ENCODE assay signal across 8 cellular contexts in the genomic region with DNA sequence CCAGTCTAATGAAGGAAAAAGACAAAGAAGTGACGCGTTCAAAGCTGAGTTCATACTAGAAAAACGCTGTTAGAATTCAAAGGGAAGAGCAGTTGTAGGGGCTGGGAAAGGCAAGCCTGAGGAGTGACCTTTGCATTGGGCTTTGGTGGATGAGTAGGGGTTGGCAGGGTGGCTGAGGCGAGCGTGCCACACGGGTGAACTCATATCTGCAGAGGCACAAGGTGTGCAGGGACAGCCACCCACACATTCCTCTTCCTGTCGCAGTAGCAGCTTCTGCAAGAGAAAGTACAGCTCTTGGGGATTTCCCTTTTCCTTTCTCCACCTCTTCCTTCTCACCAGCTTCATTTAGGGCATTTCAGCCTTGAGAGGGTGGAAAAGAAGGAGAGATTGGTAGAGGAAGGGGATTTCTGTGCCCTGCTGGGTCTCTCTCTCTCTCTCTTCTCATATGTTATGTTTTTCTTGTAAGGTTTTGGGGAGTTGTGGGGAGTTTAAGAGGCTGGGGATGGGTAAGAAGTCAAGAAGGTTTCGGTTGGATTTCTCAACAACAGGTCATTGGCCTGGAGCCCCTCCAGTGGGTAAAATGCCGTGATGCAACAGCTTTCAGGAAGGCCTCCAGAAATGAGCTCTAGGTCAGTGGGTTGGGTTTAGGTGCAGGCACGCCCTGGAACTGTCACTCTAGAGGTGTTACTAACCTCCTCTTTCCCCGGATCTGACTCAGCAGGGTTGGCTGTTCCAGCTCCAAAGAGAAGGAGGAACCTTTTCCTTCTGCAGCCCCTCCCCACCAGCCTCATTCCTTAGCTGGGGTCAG. TPM values are rescaled to one million over a fixed set of nuclear protein-coding genes. Genes with fewer than 3 reads are reported as not detected.
A peak's percentile ranks its signal among the peaks of the same experiment; 100 is the strongest.
DNase-seq lines count a peak whose midpoint lies in the region; ATAC-seq, FAIRE-seq and TF ChIP-seq lines count a peak whose summit lies in the region.

No MANE protein-coding gene starts in this region.

- in situ Hi-C loops in GM12878 (cut with MboI), result no loop called here

- peaks cover 2% of the 10 kb centered on the region for H3K36me3 Mint-ChIP-seq in T-helper 17 cell (ENCODE audit: low read depth)

- TF ChIP-seq RAD21 in GM12878 (IDR thresholded peaks at IDR 0.05; ENCODE audit: insufficient read depth, low read depth, low read length), result no peak

- H3K4me2 ChIP-seq in GM12878 (ENCODE audit: control insufficient read depth, insufficient read depth), result peak overlapping the region; percentile 98

- no peak for TF ChIP-seq POLR2A in GM12878 (IDR thresholded peaks at IDR 0.05; ENCODE audit: low read depth, low read length)

- peak overlapping the region; percentile 23 for H3K27ac ChIP-seq in GM12878 (ENCODE audit: control insufficient read depth, insufficient read depth)

- TF ChIP-seq EP300 in GM12878 (IDR thresholded peaks at IDR 0.05; ENCODE audit: borderline replicate concordance in 1 of 2, control insufficient read depth in 1 of 2, low read depth in 2 of 2, low read length in 2 of 2), result 0 out of 4 replicates have a peak, but pooled peaks of 1 of the 2 experiments have one; percentile 10

- BruUV-seq in GM12878 (replicated peaks; lab: Mats Ljungman, UMichigan), result no TSS peak

- H3K27me3 ChIP-seq in GM12878 (replicated peaks in 1 of 2; ENCODE audit: control insufficient read depth in 2 of 2, insufficient read depth in 2 of 2, low read length in 1 of 2), result no peaks in the 10 kb centered on the region

- peak; percentile 54 for ATAC-seq in GM19351 (IDR thresholded peaks at IDR 0.05; ENCODE audit: unreplicated experiment)
- peak; percentile 71 for ATAC-seq in T-helper 17 cell
- ATAC-seq in GM12878, result peak; percentile 78
- peak; percentile 85 for ATAC-seq in left colon

- no peaks in the 10 kb centered on the region; a peak in 1 of 4 replicates for H3K36me3 ChIP-seq in GM12878 (ENCODE audit: control insufficient read depth in 2 of 2, insufficient read depth in 2 of 2, low read length in 1 of 2)

- CTCF ChIA-PET in GM12878 (lab: Yijun Ruan, JAX), result interaction anchor here (0.6 to 7.9 kb wide), 39 partner anchors 9 to 565 kb away, joined by 3 to 166 read pairs (median 9); a partner anchor contains a TSS

- DNase-seq in AG09319 (ENCODE audit: extremely low read depth, low read depth) (peak; percentile 53), HT-29 (ENCODE audit: low spot score) (peak; percentile 76), T-helper 17 cell (peak in 1 of 3 donors; percentile 19), GM12878 (ENCODE audit: low read depth, low spot score) (peak; percentile 51), left colon (peak; percentile 67 to 90), medulla oblongata (ENCODE audit: extremely low spot score) (no peak)
- peak; percentile 52 for DNase-seq in stimulated activated CD8-positive, alpha-beta memory T cell treated with anti-CD3 and anti-CD28 coated beads, Interleukin-4, amount 100 ng/mL, for 24 hours (ENCODE audit: low read depth)

- RAD21 ChIA-PET in GM12878 (lab: Charles Lee; ENCODE audit: unreplicated experiment), result interaction anchor here (0.6 to 6.5 kb wide), 45 partner anchors 16 to 423 kb away, joined by 3 to 181 read pairs (median 6); a partner anchor contains a TSS

- no peak for TF ChIP-seq CTCF in AG09319 (IDR thresholded peaks at IDR 0.05; ENCODE audit: low read depth, low read length)
- TF ChIP-seq CTCF in GM12878 (IDR thresholded peaks at IDR 0.05 in 2 of 3, conservative IDR thresholded peaks at IDR 0.05 in 1 of 3; ENCODE audit: control insufficient read depth in 2 of 3, extremely low read depth in 1 of 3, insufficient read depth in 1 of 3, low read depth in 3 of 3, low read length in 3 of 3), result no peak

- SMC1A ChIA-PET in GM12878 (lab: Charles Lee; ENCODE audit: uncharacterized antibody, unreplicated experiment), result interaction anchor here (0.5 to 7.6 kb wide), 40 partner anchors 9 to 561 kb away, joined by 3 to 112 read pairs (median 8); a partner anchor contains a TSS

- H3K4me3 Mint-ChIP-seq in T-helper 17 cell, result peak overlapping the region; percentile 87

- FAIRE-seq in GM12878 (lab: Jason Lieb, UNC), result peak; percentile 81

- peaks cover 38% of the 10 kb centered on the region for H3K4me1 ChIP-seq in GM12878 (ENCODE audit: control insufficient read depth, insufficient read depth, low read length)

- H3K27ac Mint-ChIP-seq in T-helper 17 cell, result peak overlapping the region; percentile 90

- peaks cover 32% of the 10 kb centered on the region for H3K4me1 Mint-ChIP-seq in T-helper 17 cell

- no peaks in the 10 kb centered on the region for H3K79me2 ChIP-seq in GM12878 (ENCODE audit: control insufficient read depth, insufficient read depth, low read length)

- H3K27me3 Mint-ChIP-seq in T-helper 17 cell, result no peaks in the 10 kb centered on the region

- peak overlapping the region; percentile 47; the same call in 1 of the 2 replicates for H3K4me3 ChIP-seq in GM12878

- H2AFZ ChIP-seq in GM12878 (ENCODE audit: control insufficient read depth, low read depth, low read length), result peak overlapping the region; percentile 26

- 18% methylated on average over 11 of the region's 11 CpGs for WGBS in GM12878 (ENCODE audit: insufficient coverage, insufficient replicate concordance, low lambda C conversion rate, missing lambda C conversion rate)

- intact Hi-C loops in GM12878 (cut with micrococcal nuclease; ENCODE audit: unreplicated experiment) (loop anchor here (2.0 kb wide), 1 partner anchor 25 kb away; no protein-coding TSS in a partner anchor), left colon (cut with DNase I, micrococcal nuclease) (no loop called here)

- POLR2A ChIA-PET in GM12878 (lab: Charles Lee), result interaction anchor here (0.6 to 5.1 kb wide), 17 partner anchors 9 to 329 kb away, joined by 3 to 77 read pairs (median 5); a partner anchor contains a TSS

- no peaks in the 10 kb centered on the region for H4K20me1 ChIP-seq in GM12878 (ENCODE audit: control insufficient read depth, insufficient read depth)

- H3K9me3 ChIP-seq in T-helper 17 cell (ENCODE audit: control insufficient read depth, low read length, poor library complexity, severe bottlenecking) (no peaks in the 10 kb centered on the region), GM12878 (replicated peaks; ENCODE audit: control insufficient read depth, insufficient read depth, low read length) (peaks cover 3% of the 10 kb centered on the region; the same call in 2 of the 3 replicates)

- H3K9ac ChIP-seq in GM12878 (ENCODE audit: control insufficient read depth, insufficient read depth, low read length), result no peak overlapping the region

TF ChIP-seq in GM12878, 131 proteins besides CTCF, POLR2A, EP300 and RAD21 (continues in another document):
- TF ChIP-seq IKZF2 (IDR thresholded peaks at IDR 0.05), result peak; percentile 86
- TF ChIP-seq, protein P1, sequence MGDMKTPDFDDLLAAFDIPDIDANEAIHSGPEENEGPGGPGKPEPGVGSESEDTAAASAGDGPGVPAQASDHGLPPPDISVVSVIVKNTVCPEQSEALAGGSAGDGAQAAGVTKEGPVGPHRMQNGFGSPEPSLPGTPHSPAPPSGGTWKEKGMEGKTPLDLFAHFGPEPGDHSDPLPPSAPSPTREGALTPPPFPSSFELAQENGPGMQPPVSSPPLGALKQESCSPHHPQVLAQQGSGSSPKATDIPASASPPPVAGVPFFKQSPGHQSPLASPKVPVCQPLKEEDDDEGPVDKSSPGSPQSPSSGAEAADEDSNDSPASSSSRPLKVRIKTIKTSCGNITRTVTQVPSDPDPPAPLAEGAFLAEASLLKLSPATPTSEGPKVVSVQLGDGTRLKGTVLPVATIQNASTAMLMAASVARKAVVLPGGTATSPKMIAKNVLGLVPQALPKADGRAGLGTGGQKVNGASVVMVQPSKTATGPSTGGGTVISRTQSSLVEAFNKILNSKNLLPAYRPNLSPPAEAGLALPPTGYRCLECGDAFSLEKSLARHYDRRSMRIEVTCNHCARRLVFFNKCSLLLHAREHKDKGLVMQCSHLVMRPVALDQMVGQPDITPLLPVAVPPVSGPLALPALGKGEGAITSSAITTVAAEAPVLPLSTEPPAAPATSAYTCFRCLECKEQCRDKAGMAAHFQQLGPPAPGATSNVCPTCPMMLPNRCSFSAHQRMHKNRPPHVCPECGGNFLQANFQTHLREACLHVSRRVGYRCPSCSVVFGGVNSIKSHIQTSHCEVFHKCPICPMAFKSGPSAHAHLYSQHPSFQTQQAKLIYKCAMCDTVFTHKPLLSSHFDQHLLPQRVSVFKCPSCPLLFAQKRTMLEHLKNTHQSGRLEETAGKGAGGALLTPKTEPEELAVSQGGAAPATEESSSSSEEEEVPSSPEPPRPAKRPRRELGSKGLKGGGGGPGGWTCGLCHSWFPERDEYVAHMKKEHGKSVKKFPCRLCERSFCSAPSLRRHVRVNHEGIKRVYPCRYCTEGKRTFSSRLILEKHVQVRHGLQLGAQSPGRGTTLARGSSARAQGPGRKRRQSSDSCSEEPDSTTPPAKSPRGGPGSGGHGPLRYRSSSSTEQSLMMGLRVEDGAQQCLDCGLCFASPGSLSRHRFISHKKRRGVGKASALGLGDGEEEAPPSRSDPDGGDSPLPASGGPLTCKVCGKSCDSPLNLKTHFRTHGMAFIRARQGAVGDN (IDR thresholded peaks at IDR 0.05), result peak; percentile 41; the same call in 1 of the 2 replicates
- no peak for TF ChIP-seq SMC3 (IDR thresholded peaks at IDR 0.05; ENCODE audit: borderline replicate concordance, low read length)

RNA-seq across cellular contexts. Expression of a gene that starts 40.1 kb away (rescaled TPM):
- total RNA-seq in HT-29 (2014; rRNA removed; shearing (Covaris generic)), result 323 and 427 TPM in 2 replicates
- 100 to 1,000 TPM; 118 to 149 TPM for total RNA-seq in T-helper 17 cell
- total RNA-seq in GM12878 (2013; cell fraction: nucleolus; rRNA removed), result 30.2 and 35.3 TPM in 2 replicates
- total RNA-seq in GM12878 (2014; rRNA removed), result 314 and 385 TPM in 2 replicates
- 393 and 419 TPM in 2 replicates for total RNA-seq in GM12878 (2014; rRNA removed; fragmentation: Illumina TruSeq; extraction: Trizol)
- total RNA-seq in GM12878 (2021), result 281 and 308 TPM in 2 replicates
- polyA plus RNA-seq in GM12878 (2011; ENCODE audit: low read depth), result 143 TPM
- polyA plus RNA-seq in GM12878 (2011; rRNA removed), result 441 and 462 TPM in 2 replicates
- 272 and 313 TPM in 2 replicates for polyA plus RNA-seq in GM12878 (2011; cell fraction: cytosol; rRNA removed)
- 176 and 243 TPM in 2 replicates for polyA plus RNA-seq in GM12878 (2011; cell fraction: nucleus; rRNA removed)
- 145 and 165 TPM in 2 replicates for polyA plus RNA-seq in GM12878 (2012)
- 423 and 510 TPM in 2 replicates for polyA plus RNA-seq in GM12878 (2014; fragmentation: Illumina TruSeq; extraction: Trizol)
- 100 to 1,000 TPM; 131 to 235 TPM for polyA plus RNA-seq in GM12878 (2014; fragmentation: Nextera tagmentation; extraction: Ambion mirVana)
- polyA plus RNA-seq in GM12878 (2014; rRNA removed), result 318 and 385 TPM in 2 replicates
- polyA plus RNA-seq in GM12878 (2016; fragmentation: Nextera tagmentation; extraction: Ambion mirVana), result 100 to 1,000 TPM in 1 of 2 experiments, 10 to 100 TPM in 1; 68.5 to 366 TPM
- polyA minus RNA-seq in GM12878 (2011; rRNA and poly(A)+ RNA removed), result 297 and 376 TPM in 2 replicates
- polyA minus RNA-seq in GM12878 (2011; cell fraction: cytosol; rRNA and poly(A)+ RNA removed), result 90.7 and 122 TPM in 2 replicates
- polyA minus RNA-seq in GM12878 (2011; cell fraction: nucleus; rRNA and poly(A)+ RNA removed), result 32.8 and 50.8 TPM in 2 replicates
- 10 to 100 TPM; 41.5 to 44.6 TPM for total RNA-seq in left colon
